Comparison of ENCODE assay signal across 8 cellular contexts in genomic region chr10:22252801-22253577, GRCh38. TPM values are rescaled to one million over a fixed set of nuclear protein-coding genes. Genes with fewer than 3 reads are reported as not detected.
DNase-seq lines count a peak whose midpoint lies in the region; ATAC-seq and TF ChIP-seq lines count a peak whose summit lies in the region.

No MANE protein-coding gene starts in this region.

- peak; percentile 1 for TF ChIP-seq POLR2A in GM18526 (IDR thresholded peaks at IDR 0.05; ENCODE audit: extremely low read depth, insufficient read length)

- peak overlapping the region; percentile 85 to 92 for H3K27ac ChIP-seq in lung (ENCODE audit: low read depth in 1 of 2, low read length in 1 of 2)

- H3K4me3 ChIP-seq in lung: peak overlapping the region; percentile 69

- DNase-seq in activated CD4-positive, alpha-beta T cell treated with anti-CD3 and anti-CD28 coated beads for 4 hours: peak; percentile 43 to 49
- DNase-seq in dermis blood vessel endothelial cell: peak; percentile 17
- DNase-seq in lung (ENCODE audit: low spot score): peak; percentile 36
- peak in 2 of 3 experiments; percentile 7 to 29 for DNase-seq in stimulated activated CD4-positive, alpha-beta T cell treated with anti-CD3 and anti-CD28 coated beads, TNF-alpha, amount 100 ng/mL, for 24 hours (ENCODE audit: low read depth in 3 of 3)
- DNase-seq in NCI-H226: no peak
- DNase-seq in SW 1271 (lab: John Stamatoyannopoulos, UW): no peak

- ATAC-seq in HG03039 (IDR thresholded peaks at IDR 0.05; ENCODE audit: unreplicated experiment) (peak; percentile 9), lung (ENCODE audit: insufficient read depth, low FRiP score) (peak; percentile 61)

- no peaks in the 10 kb centered on the region for H3K27me3 ChIP-seq in lung (ENCODE audit: control insufficient read depth, insufficient read depth)

- TF ChIP-seq CTCF in lung (IDR thresholded peaks at IDR 0.05; ENCODE audit: control extremely low read depth, extremely low read depth): no peak

- WGBS in lung, 2 donors: 3 to 7% methylated on average over 72 to 80 of the region's 80 CpGs

- H3K9me3 ChIP-seq in lung (ENCODE audit: control insufficient read depth in 2 of 2, insufficient read depth in 1 of 2, low read length in 1 of 2): no peaks in the 10 kb centered on the region

- H3K36me3 ChIP-seq in lung (ENCODE audit: control insufficient read depth in 2 of 2, insufficient read depth in 2 of 2, low read length in 2 of 2): no peaks in the 10 kb centered on the region

- peaks cover 0 to 1% of the 10 kb centered on the region in 2 donors for H3K4me1 ChIP-seq in lung (ENCODE audit: control insufficient read depth in 2 of 2, insufficient read depth in 2 of 2, low read length in 2 of 2)

RNA-seq across cellular contexts. Expression of gene EBLN1, which starts 35.2 kb away (rescaled TPM):
- total RNA-seq in dermis blood vessel endothelial cell (not detected in 2 replicates), lung (not detected)
- not detected for polyA plus RNA-seq in lung

Comparison
In these comparisons a context has a peak if more than half of its experiments do, and no peak if none do; other contexts are left out.
1. DNase-seq: peak in activated CD4-positive, alpha-beta T cell treated with anti-CD3 and anti-CD28 coated beads for 4 hours (2 of 2), dermis blood vessel endothelial cell (single experiment), lung (single experiment) and stimulated activated CD4-positive, alpha-beta T cell treated with anti-CD3 and anti-CD28 coated beads, TNF-alpha, amount 100 ng/mL, for 24 hours (2 of 3); none in NCI-H226 (single experiment) and SW 1271 (0 of 2).